Comparison of ENCODE assay signal across 8 cellular contexts in the genomic region with DNA sequence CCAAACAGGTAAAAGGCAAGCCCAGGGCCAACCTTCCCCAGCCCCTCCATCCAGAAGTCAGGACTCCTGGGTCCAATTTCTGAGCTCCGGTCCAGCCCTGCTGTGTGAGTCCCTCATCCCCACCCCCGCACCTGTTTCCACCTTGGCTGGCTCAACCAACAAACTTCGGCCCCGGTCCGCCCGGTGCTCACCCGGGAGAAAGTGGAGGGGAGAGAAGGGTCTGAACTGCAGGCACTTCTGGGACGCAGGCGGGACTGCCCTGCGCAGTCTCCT. TPM values are rescaled to one million over a fixed set of nuclear protein-coding genes. Genes with fewer than 3 reads are reported as not detected.
A peak's percentile ranks its signal among the peaks of the same experiment; 100 is the strongest.
DNase-seq lines count a peak whose midpoint lies in the region; ATAC-seq, FAIRE-seq and TF ChIP-seq lines count a peak whose summit lies in the region.

No MANE protein-coding gene starts in this region.

- H3K27me3 ChIP-seq in liver (ENCODE audit: control insufficient read depth in 4 of 4, insufficient read depth in 4 of 4, low read length in 3 of 4) (no peaks in the 10 kb centered on the region), upper lobe of left lung (no peaks in the 10 kb centered on the region)

- TF ChIP-seq POLR2A in A549 (IDR thresholded peaks at IDR 0.05; ENCODE audit: low read length) (no peak), upper lobe of left lung (IDR thresholded peaks at IDR 0.05) (no peak)

- WGBS in A549 (ENCODE audit: missing lambda C conversion rate) = 5% methylated on average over 6 of the region's 10 CpGs
- WGBS in liver = 9% methylated on average over 10 of the region's 10 CpGs
- WGBS in upper lobe of left lung, 2 donors = 3 to 10% methylated on average over 6 to 10 of the region's 10 CpGs

- no peak for FAIRE-seq in A549 (lab: Jason Lieb, UNC)

- TF ChIP-seq CTCF in A549 (IDR thresholded peaks at IDR 0.05) (no peak), HFFc6 (IDR thresholded peaks at IDR 0.05) (no peak), liver (IDR thresholded peaks at IDR 0.05; ENCODE audit: low read depth, low read length, missing input control) (no peak), upper lobe of left lung (IDR thresholded peaks at IDR 0.05) (no peak)

- peaks cover 1% of the 10 kb centered on the region for H3K27me3 Mint-ChIP-seq in HFFc6 (ENCODE audit: insufficient read depth)

- H3K36me3 Mint-ChIP-seq in HFFc6 (ENCODE audit: low read depth) = no peaks in the 10 kb centered on the region

- H3K4me2 ChIP-seq in A549 = peak overlapping the region; percentile 91

- ATAC-seq in A549 (peak; percentile 35 to 48; a peak in 5 of 6 replicates), upper lobe of left lung (ENCODE audit: low FRiP score in 2 of 2) (no peak)

- CTCF ChIA-PET in A549 (lab: Yijun Ruan, JAX) = interaction anchor here (0.9 to 64.5 kb wide), 8 partner anchors 9 to 130 kb away, joined by 3 to 1994 read pairs (median 6); a partner anchor contains a TSS

- TF ChIP-seq RAD21 in A549 (conservative IDR thresholded peaks at IDR 0.05 in 1 of 2, IDR thresholded peaks at IDR 0.05 in 1 of 2) = no peak
- no peak for TF ChIP-seq RAD21 in liver (IDR thresholded peaks at IDR 0.05)

- H3K9me3 ChIP-seq in A549 = no peaks in the 10 kb centered on the region
- no peaks in the 10 kb centered on the region for H3K9me3 ChIP-seq in liver (ENCODE audit: control insufficient read depth in 4 of 4, low read length in 3 of 4)
- H3K9me3 ChIP-seq in upper lobe of left lung = no peaks in the 10 kb centered on the region

- DNase-seq in A549 (ENCODE audit: low read depth in 1 of 2, low spot score in 1 of 2) (no peak), HFFc6 (no peak), upper lobe of left lung (no peak), mesenteric fat pad (ENCODE audit: low spot score) (no peak), NCI-H1417 (lab: John Stamatoyannopoulos, UW) (no peak), DMS53 (lab: John Stamatoyannopoulos, UW) (no peak)

- no peak for TF ChIP-seq EP300 in A549 (IDR thresholded peaks at IDR 0.05)
- TF ChIP-seq EP300 in upper lobe of left lung (IDR thresholded peaks at IDR 0.05) = no peak

- H3K4me1 Mint-ChIP-seq in HFFc6 (ENCODE audit: low read depth) = peaks cover 45% of the 10 kb centered on the region

- no peaks in the 10 kb centered on the region for H3K36me3 ChIP-seq in liver (ENCODE audit: control insufficient read depth in 4 of 4, insufficient read depth in 3 of 4, low read depth in 1 of 4, low read length in 3 of 4)
- H3K36me3 ChIP-seq in upper lobe of left lung = no peaks in the 10 kb centered on the region

- H3K4me3 Mint-ChIP-seq in HFFc6 = peak overlapping the region; percentile 85

- H3K9ac ChIP-seq in liver (ENCODE audit: low read depth in 1 of 2, low read length in 2 of 2) = peak overlapping the region; percentile 26 to 32

- H3K4me1 ChIP-seq in A549 (peaks cover 41% of the 10 kb centered on the region), liver (ENCODE audit: control insufficient read depth in 4 of 4, insufficient read depth in 4 of 4, low read length in 3 of 4) (peaks cover 10 to 44% (median 24%) of the 10 kb centered on the region in 4 donors), upper lobe of left lung (peaks cover 47 to 58% (median 53%) of the 10 kb centered on the region in 4 donors)

- peak overlapping the region; percentile 81 for H3K4me3 ChIP-seq in A549
- peak overlapping the region; percentile 53 to 84 (median 65) for H3K4me3 ChIP-seq in liver (ENCODE audit: low read depth in 1 of 3, low read length in 3 of 3)
- peak overlapping the region; percentile 71 to 82 (median 74) for H3K4me3 ChIP-seq in upper lobe of left lung

- no peak overlapping the region for H3K27ac Mint-ChIP-seq in HFFc6

- POLR2A ChIA-PET in A549 (lab: Yijun Ruan, JAX) = interaction anchor here (2.1 kb wide), 1 partner anchor 11 kb away, joined by 6 read pairs; no protein-coding TSS in a partner anchor

- H3K27ac ChIP-seq in A549 (peak overlapping the region; percentile 83 to 96), angular gyrus (ENCODE audit: low read depth, low read length) (peak overlapping the region; percentile 64), liver (ENCODE audit: low read depth in 1 of 2, low read length in 2 of 2) (peak overlapping the region; percentile 64 to 86), upper lobe of left lung (peak overlapping the region; percentile 91 to 95 (median 94))

- H3K9me3 Mint-ChIP-seq in HFFc6 = no peaks in the 10 kb centered on the region

TF ChIP-seq in A549, 52 proteins besides CTCF, POLR2A, EP300 and RAD21 (continues in another document):
- TF ChIP-seq RFX5 (IDR thresholded peaks at IDR 0.05) (no peak), MAZ (IDR thresholded peaks at IDR 0.05; ENCODE audit: borderline replicate concordance, low read depth, low read length) (no peak), FOSL2 (IDR thresholded peaks at IDR 0.05) (no peak), FOSL2 (CRISPR knock-in tag; IDR thresholded peaks at IDR 0.05) (no peak), HOXB13 (CRISPR knock-in tag; IDR thresholded peaks at IDR 0.05; ENCODE audit: low read depth) (no peak)

TF ChIP-seq in liver, 16 proteins besides CTCF, POLR2A, EP300 and RAD21 (continues in another document):
- no peak for TF ChIP-seq JUND (IDR thresholded peaks at IDR 0.05)

RNA-seq across cellular contexts. Expression of a gene that starts 0.5 kb away (rescaled TPM):
- polyA plus RNA-seq in A549 (2011; rRNA removed) (14.0 and 19.9 TPM in 2 replicates), A549 (2017; fragmentation: RNase III; extraction: RNeasy Plus Mini Kit Qiagen cat#74134 plus additional on column Dnase treatment) (42.9 to 50.2 TPM (median 46.0 TPM) in 3 replicates), liver (1 to 10 TPM; 2.9 to 5.6 TPM)
- polyA plus RNA-seq in A549 (2012; cell fraction: cytosol; rRNA removed) = 37.0 and 54.6 TPM in 2 replicates
- 149 and 184 TPM in 2 replicates for polyA plus RNA-seq in A549 (2012; cell fraction: nucleus; rRNA removed)
- polyA minus RNA-seq in A549 (2011; rRNA and poly(A)+ RNA removed) = 17.4 and 22.8 TPM in 2 replicates
- total RNA-seq in HFFc6 (2021; fragmentation: NEBNext Ultra II Directional; extraction: Animal tissue kit (Norgen Biotek cat#: 25700)) = 10 to 100 TPM in 2 of 6 experiments, 1 to 10 TPM in 4; 7.1 to 13.1 (median 9.4) TPM
- total RNA-seq in liver (1 to 10 TPM; 3.6 to 6.7 TPM), upper lobe of left lung (100 to 1,000 TPM in 2 of 6 donors, 10 to 100 TPM in 4; 34.3 to 137 (median 47.6) TPM), mesenteric fat pad (52.7 TPM)

RNA-seq across cellular contexts. Expression of a gene that starts 33.3 kb away (rescaled TPM):
- polyA plus RNA-seq in A549 (2011; rRNA removed) (0.08 TPM in 1 of 2 replicates, not detected in the other), A549 (2017; fragmentation: RNase III; extraction: RNeasy Plus Mini Kit Qiagen cat#74134 plus additional on column Dnase treatment) (0.13 TPM in 1 of 3 replicates, not detected in the others), liver (not detected)
- polyA plus RNA-seq in A549 (2012; cell fraction: cytosol; rRNA removed) = 0.21 and 0.26 TPM in 2 replicates
- polyA plus RNA-seq in A549 (2012; cell fraction: nucleus; rRNA removed) = 0.78 and 0.96 TPM in 2 replicates
- polyA minus RNA-seq in A549 (2011; rRNA and poly(A)+ RNA removed) = not detected in 2 replicates
- total RNA-seq in HFFc6 (2021; fragmentation: NEBNext Ultra II Directional; extraction: Animal tissue kit (Norgen Biotek cat#: 25700)) = under 1 TPM in 1 of 6 experiments, not detected in 5; 0.21 TPM
- total RNA-seq in liver (not detected), upper lobe of left lung (not detected), mesenteric fat pad (not detected)

RNA-seq across cellular contexts. Expression of a gene that starts 36.8 kb away (rescaled TPM):
- polyA plus RNA-seq in A549 (2011; rRNA removed) = 1.1 and 1.2 TPM in 2 replicates
- polyA plus RNA-seq in A549 (2012; cell fraction: cytosol; rRNA removed) = 0.56 and 1.0 TPM in 2 replicates
- polyA plus RNA-seq in A549 (2012; cell fraction: nucleus; rRNA removed) = 0.54 and 0.76 TPM in 2 replicates
- polyA plus RNA-seq in A549 (2017; fragmentation: RNase III; extraction: RNeasy Plus Mini Kit Qiagen cat#74134 plus additional on column Dnase treatment) = 1.1 to 2.0 TPM (median 1.3 TPM) in 3 replicates
- polyA minus RNA-seq in A549 (2011; rRNA and poly(A)+ RNA removed) = 1.4 and 2.2 TPM in 2 replicates
- under 1 TPM; 0.26 to 0.66 (median 0.33) TPM for total RNA-seq in HFFc6 (2021; fragmentation: NEBNext Ultra II Directional; extraction: Animal tissue kit (Norgen Biotek cat#: 25700))
- 1 to 10 TPM; 1.6 to 7.8 TPM for total RNA-seq in liver
- 1 to 10 TPM in 1 of 2 donors, under 1 TPM in 1; 0.83 to 1.2 TPM for polyA plus RNA-seq in liver
- 10 to 100 TPM in 5 of 6 donors, 1 to 10 TPM in 1; 6.4 to 33.9 (median 16.6) TPM for total RNA-seq in upper lobe of left lung
- 55.6 TPM for total RNA-seq in mesenteric fat pad

RNA-seq across cellular contexts. Expression of a gene that starts 39.2 kb away (rescaled TPM):
- polyA plus RNA-seq in A549 (2011; rRNA removed) = 0.26 TPM in 1 of 2 replicates, not detected in the other
- not detected in 2 replicates for polyA plus RNA-seq in A549 (2012; cell fraction: cytosol; rRNA removed)
- polyA plus RNA-seq in A549 (2012; cell fraction: nucleus; rRNA removed) = 0.06 and 0.07 TPM in 2 replicates
- polyA plus RNA-seq in A549 (2017; fragmentation: RNase III; extraction: RNeasy Plus Mini Kit Qiagen cat#74134 plus additional on column Dnase treatment) = not detected in 3 replicates
- not detected in 2 replicates for polyA minus RNA-seq in A549 (2011; rRNA and poly(A)+ RNA removed)
- total RNA-seq in HFFc6 (2021; fragmentation: NEBNext Ultra II Directional; extraction: Animal tissue kit (Norgen Biotek cat#: 25700)) = not detected
- total RNA-seq in liver = 1 to 10 TPM in 1 of 2 donors, under 1 TPM in 1; 0.75 to 1.0 TPM
- under 1 TPM in 1 of 2 donors, not detected in 1; 0.63 TPM for polyA plus RNA-seq in liver
- total RNA-seq in upper lobe of left lung = 10 to 100 TPM in 1 of 6 donors, 1 to 10 TPM in 4, not detected in 1; 3.0 to 13.9 (median 7.2) TPM
- 5.4 TPM for total RNA-seq in mesenteric fat pad

RNA-seq across cellular contexts. Expression of a gene that starts 47.7 kb away (rescaled TPM):
- 22.0 and 28.8 TPM in 2 replicates for polyA plus RNA-seq in A549 (2011; rRNA removed)
- 21.4 and 22.1 TPM in 2 replicates for polyA plus RNA-seq in A549 (2012; cell fraction: cytosol; rRNA removed)
- polyA plus RNA-seq in A549 (2012; cell fraction: nucleus; rRNA removed) = 69.1 and 79.4 TPM in 2 replicates
- 24.5 to 25.9 TPM (median 25.7 TPM) in 3 replicates for polyA plus RNA-seq in A549 (2017; fragmentation: RNase III; extraction: RNeasy Plus Mini Kit Qiagen cat#74134 plus additional on column Dnase treatment)
- polyA minus RNA-seq in A549 (2011; rRNA and poly(A)+ RNA removed) = 68.8 and 81.3 TPM in 2 replicates
- 10 to 100 TPM; 24.3 to 26.0 (median 24.5) TPM for total RNA-seq in HFFc6 (2021; fragmentation: NEBNext Ultra II Directional; extraction: Animal tissue kit (Norgen Biotek cat#: 25700))
- 10 to 100 TPM; 13.1 to 71.5 TPM for total RNA-seq in liver
- 1 to 10 TPM; 3.3 to 5.4 TPM for polyA plus RNA-seq in liver
- 10 to 100 TPM; 20.5 to 55.5 (median 27.7) TPM for total RNA-seq in upper lobe of left lung
- total RNA-seq in mesenteric fat pad = 20.4 TPM

Comparison
In these comparisons a context has a peak if more than half of its experiments do, and no peak if none do; other contexts are left out.
1. ATAC-seq: peak in A549 (2 of 2); none in upper lobe of left lung (0 of 2).
2. Peak in every context shown above with its lines, with median percentiles within 50 percentile points of each other: H3K27ac ChIP-seq and H3K4me3 ChIP-seq.